Comparison of ENCODE assay signal across 1 cellular context in genomic region chr17:78726471-78727010, GRCh38.
TF ChIP-seq lines count a peak whose summit lies in the region.

No MANE protein-coding gene starts in this region.

TF ChIP-seq in HCT116, 20 proteins besides CTCF, POLR2A, EP300 and RAD21:
- TF ChIP-seq SIN3A (IDR thresholded peaks at IDR 0.05; ENCODE audit: low read depth) (no peak), ZFX (IDR thresholded peaks at IDR 0.05) (0 out of 2 replicates have a peak, but pooled peaks have one; percentile 5), EZH2phosphoT487 (IDR thresholded peaks at IDR 0.05; ENCODE audit: borderline replicate concordance) (no peak)
